Comparison of ENCODE assay signal across 19 cellular contexts in the genomic region with DNA sequence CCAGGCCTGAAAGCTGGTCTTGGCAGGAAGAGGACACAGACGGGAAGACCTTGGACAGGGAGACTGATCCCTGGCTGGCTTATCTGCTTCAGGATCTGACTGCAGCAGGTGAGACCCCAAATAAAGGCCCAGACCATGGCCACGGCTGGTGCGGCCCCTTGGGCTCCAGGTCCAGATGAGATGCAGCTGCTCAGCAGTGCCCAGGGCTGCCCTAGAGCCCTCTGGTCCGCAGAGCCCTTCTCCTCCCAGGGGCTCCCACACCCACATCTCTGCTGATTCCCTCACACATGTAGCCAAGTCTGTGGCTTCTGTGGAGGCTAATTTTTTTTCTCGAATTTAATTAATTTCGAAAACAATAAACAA. TPM values are rescaled to one million over a fixed set of nuclear protein-coding genes. Genes with fewer than 3 reads are reported as not detected.
DNase-seq lines count a peak whose midpoint lies in the region; ATAC-seq and TF ChIP-seq lines count a peak whose summit lies in the region.
"Had no signal": no experiment of that assay in that cellular context is flagged by ENCODE, and none has a peak within 500 bp of the region (broad histone marks: within the 10 kb centered on the region; RNA-seq: fewer than 3 reads in every experiment).

No MANE protein-coding gene starts in this region.

- H3K4me1 ChIP-seq in heart left ventricle (peaks cover 0 to 57% (median 38%) of the 10 kb centered on the region in 12 donors), right atrium auricular region (peaks cover 0 to 64% of the 10 kb centered on the region in 2 donors)

- no peak for TF ChIP-seq CTCF in heart left ventricle (IDR thresholded peaks at IDR 0.05)
- no peak for TF ChIP-seq CTCF in right atrium auricular region (IDR thresholded peaks at IDR 0.05)

- H3K36me3 ChIP-seq in heart left ventricle (peaks cover 0 to 6% (median 0%) of the 10 kb centered on the region in 9 donors), right atrium auricular region (peaks cover 3% of the 10 kb centered on the region)

- no peak for TF ChIP-seq POLR2A in heart left ventricle (IDR thresholded peaks at IDR 0.05)

- whole genome bisulfite sequencing in heart left ventricle, 4 donors: 61 to 81% (median 75%) methylated on average over 6 of the region's 6 CpGs

- ATAC-seq in heart left ventricle (no peak), left ventricle myocardium superior (no peak), sciatic nerve (peak; percentile 7), GM19455 (IDR thresholded peaks at IDR 0.05; ENCODE audit: unreplicated experiment) (no peak)

- H3K4me3 ChIP-seq in heart left ventricle: no peak overlapping the region
- H3K4me3 ChIP-seq in right atrium auricular region: no peak overlapping the region
- H3K4me3 ChIP-seq: dorsolateral prefrontal cortex, PC-9, skin epidermis had no signal

- intact Hi-C loops in heart left ventricle (cut with DNase I) (loop anchor here in 5 of 10 donors (5.0 kb wide), 1 partner anchor 44 kb away; a partner anchor contains a TSS), left ventricle myocardium superior (cut with micrococcal nuclease) (no loop called here), sciatic nerve (cut with DNase I) (no loop called here)

- no peaks in the 10 kb centered on the region for H3K9me3 ChIP-seq in heart left ventricle
- H3K9me3 ChIP-seq in right atrium auricular region: no peaks in the 10 kb centered on the region

- peak overlapping the region; percentile 72 to 99 (median 94) for H3K27ac ChIP-seq in heart left ventricle
- peak overlapping the region; percentile 89 to 96 for H3K27ac ChIP-seq in right atrium auricular region
- H3K27ac ChIP-seq: PC-9 had no signal

- peak in 3 of 5 donors; percentile 6 to 23 (median 11) for DNase-seq in heart left ventricle
- no peak for DNase-seq in left ventricle myocardium superior
- DNase-seq in right atrium auricular region (ENCODE audit: low spot score): no peak
- peak; percentile 36 for DNase-seq in sciatic nerve (ENCODE audit: low spot score)
- no peak for DNase-seq in NCI-H128 (lab: John Stamatoyannopoulos, UW; ENCODE audit: unreplicated experiment)
- DNase-seq in AML-193 (lab: John Stamatoyannopoulos, UW): no peak
- DNase-seq in DMS79 treated with DMSO at 0.1 percent for 48 hours (lab: John Stamatoyannopoulos, UW): no peak
- DNase-seq: activated CD4-positive, CD25-positive, alpha-beta regulatory T cell; CD4-positive, CD25-positive, alpha-beta regulatory T cell; GF-D8; HCEC 1CT; NCI-H1417 treated with DMSO at 0.1 percent for 48 hours; NCI-H82; PC-9; stimulated activated CD4-positive, alpha-beta T cell treated with anti-CD3 and anti-CD28 coated beads, Interleukin-4, amount 100 ng/mL, for 1 hour had no signal

- H3K27me3 ChIP-seq in heart left ventricle (no peaks in the 10 kb centered on the region), right atrium auricular region (no peaks in the 10 kb centered on the region)
- H3K27me3 ChIP-seq: dorsolateral prefrontal cortex had no signal

RNA-seq across cellular contexts. Expression of a gene that starts 46.3 kb away (rescaled TPM):
- total RNA-seq in heart left ventricle (10 to 100 TPM; 12.3 to 27.0 (median 20.5) TPM), left ventricle myocardium superior (21.3 TPM), right atrium auricular region (10 to 100 TPM in 1 of 2 donors, 1 to 10 TPM in 1; 3.8 to 13.4 TPM), sciatic nerve (2.0 TPM)
- 10 to 100 TPM in 1 of 2 donors, 1 to 10 TPM in 1; 3.3 to 15.1 TPM for polyA plus RNA-seq in heart left ventricle
- total RNA-seq: CD4-positive, CD25-positive, alpha-beta regulatory T cell; epithelial cell of proximal tubule; PC-9 had no signal
- polyA plus RNA-seq: CD4-positive, CD25-positive, alpha-beta regulatory T cell had no signal

Comparison
In these comparisons a context has a peak if more than half of its experiments do, and no peak if none do; other contexts are left out.
1. DNase-seq: peak in heart left ventricle (3 of 5) and sciatic nerve (single experiment); none in left ventricle myocardium superior (single experiment), right atrium auricular region (single experiment), NCI-H128 (single experiment), AML-193 (0 of 2) and DMS79 treated with DMSO at 0.1 percent for 48 hours (single experiment).